In genomic region chr11:133966924-133967598, GRCh38 we compare ENCODE assay signal across 8 cellular contexts. TPM values are rescaled to one million over a fixed set of nuclear protein-coding genes. Genes with fewer than 3 reads are reported as not detected.
DNase-seq lines count a peak whose midpoint lies in the region; ATAC-seq and TF ChIP-seq lines count a peak whose summit lies in the region.

No MANE protein-coding gene starts in this region.

- peak; percentile 75 for ATAC-seq in DND-41 (ENCODE audit: insufficient read depth, low read depth)
- peak; percentile 21 to 42 for ATAC-seq in natural killer cell treated with Interleukin-12 subunit alpha and Interleukin-12 subunit beta and Interleukin-15 and Interleukin-18, amount 100 ng/mL, for 72 hours

- H3K4me3 Mint-ChIP-seq in brain: peak overlapping the region in 2 of 5 experiments; percentile 35 to 64
- H3K4me3 Mint-ChIP-seq in natural killer cell treated with Interleukin-12 subunit alpha and Interleukin-12 subunit beta and Interleukin-15 and Interleukin-18, amount 100 ng/mL, for 72 hours: peak overlapping the region; percentile 78

- peaks cover 73% of the 10 kb centered on the region for H3K4me1 Mint-ChIP-seq in brain
- H3K4me1 Mint-ChIP-seq in natural killer cell treated with Interleukin-12 subunit alpha and Interleukin-12 subunit beta and Interleukin-15 and Interleukin-18, amount 100 ng/mL, for 72 hours (ENCODE audit: low read depth in 2 of 2): peaks cover 3 to 6% of the 10 kb centered on the region in 2 donors

- H3K27me3 ChIP-seq in DND-41 (ENCODE audit: insufficient read depth, low read length, poor library complexity) (peaks cover 21% of the 10 kb centered on the region), WERI-Rb-1 (ENCODE audit: insufficient read depth, low read depth, severe bottlenecking) (no peaks in the 10 kb centered on the region), suprapubic skin (peaks cover 33% of the 10 kb centered on the region)

- no peak overlapping the region for H2AFZ ChIP-seq in DND-41 (ENCODE audit: low read depth, low read length)

- H3K9me3 Mint-ChIP-seq in brain: peaks cover 0 to 14% (median 0%) of the 10 kb centered on the region in 5 experiments
- H3K9me3 Mint-ChIP-seq in natural killer cell treated with Interleukin-12 subunit alpha and Interleukin-12 subunit beta and Interleukin-15 and Interleukin-18, amount 100 ng/mL, for 72 hours: no peaks in the 10 kb centered on the region

- H3K9ac ChIP-seq in DND-41 (ENCODE audit: low read depth, low read length): no peak overlapping the region

- TF ChIP-seq EP300 in suprapubic skin (IDR thresholded peaks at IDR 0.05): no peak

- TF ChIP-seq CTCF in DND-41 (IDR thresholded peaks at IDR 0.05; ENCODE audit: borderline replicate concordance, extremely low read depth, low read length, poor library complexity, severe bottlenecking) (peak; percentile 43), WERI-Rb-1 (IDR thresholded peaks at IDR 0.05; ENCODE audit: low read depth, low read length) (peak; percentile 68), brain (conservative IDR thresholded peaks at IDR 0.05) (peak in 1 of 2 experiments; percentile 61), suprapubic skin (IDR thresholded peaks at IDR 0.05) (peak in 1 of 2 donors; percentile 40)

- TF ChIP-seq POLR2A in suprapubic skin (IDR thresholded peaks at IDR 0.05): no peak

- H4K20me1 ChIP-seq in DND-41 (ENCODE audit: insufficient read depth, low read length): peaks cover 5% of the 10 kb centered on the region; the same call in 1 of the 2 replicates

- H3K4me2 ChIP-seq in DND-41 (ENCODE audit: insufficient read depth, low read length): no peak overlapping the region

- H3K36me3 ChIP-seq in DND-41 (ENCODE audit: insufficient read depth, low read length) (no peaks in the 10 kb centered on the region), WERI-Rb-1 (no peaks in the 10 kb centered on the region), suprapubic skin (no peaks in the 10 kb centered on the region)

- DNase-seq in DND-41: peak; percentile 36
- DNase-seq in WERI-Rb-1: peak; percentile 77
- no peak for DNase-seq in natural killer cell treated with Interleukin-12 subunit alpha and Interleukin-12 subunit beta and Interleukin-15 and Interleukin-18, amount 100 ng/mL, for 72 hours (ENCODE audit: low spot score)
- DNase-seq in suprapubic skin (ENCODE audit: low spot score in 2 of 2): no peak
- no peak for DNase-seq in NCI-H2029 (lab: John Stamatoyannopoulos, UW)
- no peak for DNase-seq in T1000 (lab: John Stamatoyannopoulos, UW)
- no peak for DNase-seq in globus pallidus (ENCODE audit: low spot score)

- H3K4me1 ChIP-seq in DND-41 (ENCODE audit: insufficient read depth, low read length) (no peaks in the 10 kb centered on the region), suprapubic skin (no peaks in the 10 kb centered on the region)

- no peak overlapping the region for H3K27ac ChIP-seq in DND-41 (ENCODE audit: low read length)
- peak overlapping the region; percentile 58 for H3K27ac ChIP-seq in WERI-Rb-1
- H3K27ac ChIP-seq in suprapubic skin: no peak overlapping the region

- H3K27ac Mint-ChIP-seq in brain: peak overlapping the region in 4 of 5 experiments; percentile 59 to 95 (median 86)
- H3K27ac Mint-ChIP-seq in natural killer cell treated with Interleukin-12 subunit alpha and Interleukin-12 subunit beta and Interleukin-15 and Interleukin-18, amount 100 ng/mL, for 72 hours: no peak overlapping the region

- no peaks in the 10 kb centered on the region for H3K27me3 Mint-ChIP-seq in brain
- peaks cover 27 to 46% of the 10 kb centered on the region in 2 donors for H3K27me3 Mint-ChIP-seq in natural killer cell treated with Interleukin-12 subunit alpha and Interleukin-12 subunit beta and Interleukin-15 and Interleukin-18, amount 100 ng/mL, for 72 hours

- WGBS in suprapubic skin: 55% methylated on average over 25 of the region's 43 CpGs

- no peaks in the 10 kb centered on the region for H3K9me3 ChIP-seq in DND-41 (ENCODE audit: insufficient read depth, low read length, severe bottlenecking)
- H3K9me3 ChIP-seq in WERI-Rb-1 (ENCODE audit: severe bottlenecking): no peaks in the 10 kb centered on the region
- no peaks in the 10 kb centered on the region for H3K9me3 ChIP-seq in suprapubic skin

- H3K36me3 Mint-ChIP-seq in brain: no peaks in the 10 kb centered on the region
- H3K36me3 Mint-ChIP-seq in natural killer cell treated with Interleukin-12 subunit alpha and Interleukin-12 subunit beta and Interleukin-15 and Interleukin-18, amount 100 ng/mL, for 72 hours: no peaks in the 10 kb centered on the region

- H3K4me3 ChIP-seq in DND-41 (ENCODE audit: low read depth in 1 of 2, low read length in 2 of 2) (no peak overlapping the region), WERI-Rb-1 (ENCODE audit: low read depth, low read length) (peak overlapping the region; percentile 37), suprapubic skin (peak overlapping the region; percentile 25)

- no peaks in the 10 kb centered on the region for H3K79me2 ChIP-seq in DND-41 (ENCODE audit: insufficient read depth, low read length)

RNA-seq across cellular contexts. Expression of gene IGSF9B, which starts 10.3 kb away (rescaled TPM):
- 16.4 TPM for polyA plus RNA-seq in brain (ENCODE audit: insufficient read depth, low read depth, low replicate concordance)
- 1 to 10 TPM; 1.8 to 9.1 TPM for total RNA-seq in natural killer cell treated with Interleukin-12 subunit alpha and Interleukin-12 subunit beta and Interleukin-15 and Interleukin-18, amount 100 ng/mL, for 72 hours
- 10 to 100 TPM in 1 of 4 donors, 1 to 10 TPM in 3; 6.6 to 15.0 (median 9.5) TPM for total RNA-seq in suprapubic skin

Comparison
In these comparisons a context has a peak if more than half of its experiments do, and no peak if none do; other contexts are left out.
1. DNase-seq: peak in DND-41 (single experiment) and WERI-Rb-1 (single experiment); none in natural killer cell treated with Interleukin-12 subunit alpha and Interleukin-12 subunit beta and Interleukin-15 and Interleukin-18, amount 100 ng/mL, for 72 hours (single experiment), suprapubic skin (0 of 2), NCI-H2029 (single experiment), T1000 (single experiment) and globus pallidus (single experiment).
2. H3K4me3 ChIP-seq: peak in WERI-Rb-1 (single experiment) and suprapubic skin (single experiment); none in DND-41 (0 of 2).
3. H3K27ac Mint-ChIP-seq: peak in brain (4 of 5); none in natural killer cell treated with Interleukin-12 subunit alpha and Interleukin-12 subunit beta and Interleukin-15 and Interleukin-18, amount 100 ng/mL, for 72 hours (0 of 2).